21 cellular contexts compared by ENCODE assay signal in the genomic region with DNA sequence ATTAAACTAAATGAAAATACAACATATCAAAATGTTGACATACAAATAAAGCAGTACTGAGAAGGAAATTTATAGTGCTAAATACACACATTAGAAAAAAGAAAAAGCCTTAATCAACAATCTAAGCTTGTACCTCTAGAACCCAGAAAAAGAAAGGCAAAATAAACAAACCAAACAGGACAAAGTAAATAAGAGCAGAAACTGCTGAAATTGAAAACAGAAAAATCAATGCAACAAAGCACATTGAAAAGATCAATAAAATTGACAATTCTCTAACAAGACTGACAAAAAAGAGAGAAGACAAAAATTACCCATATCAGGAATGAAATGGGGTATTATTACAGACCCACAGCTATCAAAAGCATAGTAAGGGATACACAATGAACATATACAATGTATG. TPM values are rescaled to one million over a fixed set of nuclear protein-coding genes. Genes with fewer than 3 reads are reported as not detected.
DNase-seq lines count a peak whose midpoint lies in the region; ATAC-seq lines count a peak whose summit lies in the region.
"Had no signal": no experiment of that assay in that cellular context is flagged by ENCODE, and none has a peak within 500 bp of the region (broad histone marks: within the 10 kb centered on the region; RNA-seq: fewer than 3 reads in every experiment).

No MANE protein-coding gene starts in this region.

- H3K4me3 ChIP-seq in HUES6 (ENCODE audit: low read depth, low read length), result no peak overlapping the region
- H3K4me3 ChIP-seq: ascending aorta, lung, uterus had no signal

- peak overlapping the region; percentile 11 for H3K4me3 Mint-ChIP-seq in activated T-cell treated with anti-CD3 and anti-CD28 coated beads, Interleukin-2, amount 50 U/mL, for 24 hours
- H3K4me3 Mint-ChIP-seq in activated naive CD8-positive, alpha-beta T cell treated with anti-CD3 and anti-CD28 coated beads, Interleukin-2, amount 50 U/mL, for 24 hours, result no peak overlapping the region
- peak overlapping the region; percentile 19 for H3K4me3 Mint-ChIP-seq in stimulated activated effector memory CD8-positive, alpha-beta T cell treated with anti-CD3 and anti-CD28 coated beads, Interleukin-12 subunit alpha, Interleukin-12 subunit beta, amount 100 ng/mL, for 72 hours

- peak overlapping the region; percentile 74 for H3K27ac Mint-ChIP-seq in activated T-cell treated with anti-CD3 and anti-CD28 coated beads, Interleukin-2, amount 50 U/mL, for 24 hours
- H3K27ac Mint-ChIP-seq in activated naive CD8-positive, alpha-beta T cell treated with anti-CD3 and anti-CD28 coated beads, Interleukin-2, amount 50 U/mL, for 24 hours, result peak overlapping the region; percentile 37
- peak overlapping the region; percentile 70 for H3K27ac Mint-ChIP-seq in stimulated activated effector memory CD8-positive, alpha-beta T cell treated with anti-CD3 and anti-CD28 coated beads, Interleukin-12 subunit alpha, Interleukin-12 subunit beta, amount 100 ng/mL, for 72 hours

- peaks cover 6% of the 10 kb centered on the region for H3K4me1 ChIP-seq in HUES6 (ENCODE audit: control insufficient read depth, insufficient read depth, low read length)
- H3K4me1 ChIP-seq: ascending aorta, uterus had no signal

- intact Hi-C loops in Right ventricle myocardium superior (cut with DNase I), result no loop called here

- no peaks in the 10 kb centered on the region for H3K27me3 ChIP-seq in HUES6 (ENCODE audit: control insufficient read depth, insufficient read depth, low read length)
- H3K27me3 ChIP-seq: ascending aorta, uterus had no signal

- peaks cover 57% of the 10 kb centered on the region for H3K4me1 Mint-ChIP-seq in activated T-cell treated with anti-CD3 and anti-CD28 coated beads, Interleukin-2, amount 50 U/mL, for 24 hours (ENCODE audit: low read depth)
- H3K4me1 Mint-ChIP-seq in activated naive CD8-positive, alpha-beta T cell treated with anti-CD3 and anti-CD28 coated beads, Interleukin-2, amount 50 U/mL, for 24 hours, result peaks cover 47% of the 10 kb centered on the region
- H3K4me1 Mint-ChIP-seq in stimulated activated effector memory CD8-positive, alpha-beta T cell treated with anti-CD3 and anti-CD28 coated beads, Interleukin-12 subunit alpha, Interleukin-12 subunit beta, amount 100 ng/mL, for 72 hours, result peaks cover 43% of the 10 kb centered on the region

- H3K9me3 Mint-ChIP-seq in activated T-cell treated with anti-CD3 and anti-CD28 coated beads, Interleukin-2, amount 50 U/mL, for 24 hours, result no peaks in the 10 kb centered on the region
- H3K9me3 Mint-ChIP-seq in activated naive CD8-positive, alpha-beta T cell treated with anti-CD3 and anti-CD28 coated beads, Interleukin-2, amount 50 U/mL, for 24 hours, result no peaks in the 10 kb centered on the region
- H3K9me3 Mint-ChIP-seq in stimulated activated effector memory CD8-positive, alpha-beta T cell treated with anti-CD3 and anti-CD28 coated beads, Interleukin-12 subunit alpha, Interleukin-12 subunit beta, amount 100 ng/mL, for 72 hours, result no peaks in the 10 kb centered on the region

- no peak overlapping the region for H3K9ac ChIP-seq in HUES6 (ENCODE audit: low read length)

- no peak for DNase-seq in activated T-cell treated with anti-CD3 and anti-CD28 coated beads, Interleukin-2, amount 50 U/mL, for 24 hours
- DNase-seq in activated T-cell treated with anti-CD3 and anti-CD28 coated beads, Interleukin-2, amount 50 U/mL, for 1 hour, result no peak
- DNase-seq in activated naive CD8-positive, alpha-beta T cell treated with anti-CD3 and anti-CD28 coated beads, Interleukin-2, amount 50 U/mL, for 24 hours, result no peak
- no peak for DNase-seq in stimulated activated effector memory CD8-positive, alpha-beta T cell treated with anti-CD3 and anti-CD28 coated beads, Interleukin-12 subunit alpha, Interleukin-12 subunit beta, amount 100 ng/mL, for 72 hours (ENCODE audit: low spot score in 2 of 2)
- DNase-seq in Right ventricle myocardium superior, result no peak
- no peak for DNase-seq in NK-92 (lab: John Stamatoyannopoulos, UW; ENCODE audit: unreplicated experiment)
- DNase-seq: ACHN; activated CD4-positive, CD25-positive, alpha-beta regulatory T cell; activated gamma-delta T cell; DMS79; foreskin melanocyte; GOT3; hypothalamus; islet precursor cell; occipital lobe; SHP77 treated with DMSO at 0.1 percent for 48 hours; uterus had no signal

- no peak for ATAC-seq in activated naive CD8-positive, alpha-beta T cell treated with anti-CD3 and anti-CD28 coated beads, Interleukin-2, amount 50 U/mL, for 24 hours
- ATAC-seq in stimulated activated effector memory CD8-positive, alpha-beta T cell treated with anti-CD3 and anti-CD28 coated beads, Interleukin-12 subunit alpha, Interleukin-12 subunit beta, amount 100 ng/mL, for 72 hours, result no peak
- ATAC-seq in Right ventricle myocardium superior (ENCODE audit: poor library complexity) (no peak), GM21825 (IDR thresholded peaks at IDR 0.05; ENCODE audit: unreplicated experiment) (no peak)

- H3K27me3 Mint-ChIP-seq in activated T-cell treated with anti-CD3 and anti-CD28 coated beads, Interleukin-2, amount 50 U/mL, for 24 hours, result no peaks in the 10 kb centered on the region
- H3K27me3 Mint-ChIP-seq in activated naive CD8-positive, alpha-beta T cell treated with anti-CD3 and anti-CD28 coated beads, Interleukin-2, amount 50 U/mL, for 24 hours, result no peaks in the 10 kb centered on the region

- H3K9me3 ChIP-seq in HUES6 (ENCODE audit: control insufficient read depth, insufficient read depth, low read depth, low read length), result no peaks in the 10 kb centered on the region
- H3K9me3 ChIP-seq: ascending aorta, uterus had no signal

- peak overlapping the region; percentile 23; the same call in 1 of the 2 replicates for H3K27ac ChIP-seq in HUES6 (ENCODE audit: low read depth, low read length)
- H3K27ac ChIP-seq: ascending aorta, uterus had no signal

- peaks cover 58% of the 10 kb centered on the region for H3K36me3 ChIP-seq in HUES6 (ENCODE audit: control insufficient read depth, insufficient read depth, low read length)
- H3K36me3 ChIP-seq: uterus had no signal

- H3K36me3 Mint-ChIP-seq in activated T-cell treated with anti-CD3 and anti-CD28 coated beads, Interleukin-2, amount 50 U/mL, for 24 hours (ENCODE audit: low read depth), result peaks cover 89% of the 10 kb centered on the region
- H3K36me3 Mint-ChIP-seq in activated naive CD8-positive, alpha-beta T cell treated with anti-CD3 and anti-CD28 coated beads, Interleukin-2, amount 50 U/mL, for 24 hours (ENCODE audit: low read depth), result peaks cover 63% of the 10 kb centered on the region
- H3K36me3 Mint-ChIP-seq in stimulated activated effector memory CD8-positive, alpha-beta T cell treated with anti-CD3 and anti-CD28 coated beads, Interleukin-12 subunit alpha, Interleukin-12 subunit beta, amount 100 ng/mL, for 72 hours, result peaks cover 68% of the 10 kb centered on the region

RNA-seq across cellular contexts. Expression of a gene that starts 21.0 kb away (rescaled TPM):
- total RNA-seq in Right ventricle myocardium superior, result 24.0 TPM

RNA-seq across cellular contexts. Expression of a gene that starts 38.2 kb away (rescaled TPM):
- total RNA-seq in Right ventricle myocardium superior, result 2.9 TPM
